Comparison of ENCODE assay signal across 10 cellular contexts in the genomic region with DNA sequence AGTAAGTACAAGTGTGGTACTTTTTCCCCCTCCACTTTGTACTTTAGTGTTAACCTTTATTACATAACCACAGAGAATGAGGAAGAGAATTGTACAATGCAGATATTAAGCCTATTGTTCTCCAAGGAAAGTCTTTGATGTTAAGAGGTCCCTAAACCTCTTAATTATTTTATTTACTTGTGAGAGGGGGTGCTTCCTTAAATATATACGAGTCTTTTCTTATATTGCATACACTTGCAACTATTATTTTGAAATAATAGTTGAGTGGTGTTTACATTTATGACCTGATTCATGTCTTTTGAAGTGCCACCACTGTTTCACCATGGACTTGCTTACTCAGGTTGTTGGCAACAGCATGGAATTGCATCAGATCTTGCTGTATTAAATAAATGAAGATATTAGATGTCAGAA. TPM values are rescaled to one million over a fixed set of nuclear protein-coding genes. Genes with fewer than 3 reads are reported as not detected.
A peak's percentile ranks its signal among the peaks of the same experiment; 100 is the strongest.
DNase-seq lines count a peak whose midpoint lies in the region; ATAC-seq and TF ChIP-seq lines count a peak whose summit lies in the region.
"Had no signal": no experiment of that assay in that cellular context is flagged by ENCODE, and none has a peak within 500 bp of the region (broad histone marks: within the 10 kb centered on the region; RNA-seq: fewer than 3 reads in every experiment).

No MANE protein-coding gene starts in this region.

- H3K4me1 ChIP-seq in CD8-positive, alpha-beta memory T cell (ENCODE audit: insufficient read depth, low read length): peaks cover 92% of the 10 kb centered on the region
- peaks cover 51% of the 10 kb centered on the region for H3K4me1 ChIP-seq in mucosa of descending colon (ENCODE audit: low read depth)

- no peaks in the 10 kb centered on the region for H3K27me3 ChIP-seq in CD8-positive, alpha-beta memory T cell (ENCODE audit: insufficient read depth, low read length, poor library complexity, severe bottlenecking)

- peak overlapping the region; percentile 14 to 60 (median 38) for H3K4me3 Mint-ChIP-seq in CD8-positive, alpha-beta memory T cell
- H3K4me3 Mint-ChIP-seq: activated naive CD4-positive, alpha-beta T cell treated with anti-CD3 and anti-CD28 coated beads, Interleukin-2, amount 10 ng/mL, durations not matched to agents 7 days and 5 days had no signal

- peaks cover 88 to 100% (median 99%) of the 10 kb centered on the region in 3 donors for H3K4me1 Mint-ChIP-seq in CD8-positive, alpha-beta memory T cell

- ATAC-seq in mucosa of descending colon: peak; percentile 62
- no peak for ATAC-seq in GM18519 (IDR thresholded peaks at IDR 0.05; ENCODE audit: low FRiP score, unreplicated experiment)
- no peak for ATAC-seq in HG03025 (IDR thresholded peaks at IDR 0.05; ENCODE audit: low FRiP score, unreplicated experiment)

- POLR2A ChIA-PET in CD8-positive, alpha-beta memory T cell (lab: Charles Lee): no interaction called here

- TF ChIP-seq CTCF in mucosa of descending colon (IDR thresholded peaks at IDR 0.05): no peak
- no peak for TF ChIP-seq CTCF in GM13976 (IDR thresholded peaks at IDR 0.05; ENCODE audit: borderline replicate concordance, control extremely low read depth, extremely low read depth, insufficient read depth, missing control alignments)

- no peak overlapping the region for H3K4me3 ChIP-seq in CD8-positive, alpha-beta memory T cell (ENCODE audit: low read length)
- H3K4me3 ChIP-seq in mucosa of descending colon: no peak overlapping the region

- H3K9me3 ChIP-seq in CD8-positive, alpha-beta memory T cell (ENCODE audit: low read length): no peaks in the 10 kb centered on the region
- no peaks in the 10 kb centered on the region for H3K9me3 ChIP-seq in mucosa of descending colon

- H3K27ac ChIP-seq in CD8-positive, alpha-beta memory T cell (ENCODE audit: low read depth, low read length): no peak overlapping the region

- H3K36me3 Mint-ChIP-seq in CD8-positive, alpha-beta memory T cell: peaks cover 0 to 2% (median 1%) of the 10 kb centered on the region in 3 donors

- H3K9me3 Mint-ChIP-seq in CD8-positive, alpha-beta memory T cell: no peaks in the 10 kb centered on the region
- H3K9me3 Mint-ChIP-seq: activated naive CD4-positive, alpha-beta T cell treated with anti-CD3 and anti-CD28 coated beads, Interleukin-2, amount 10 ng/mL, durations not matched to agents 7 days and 5 days had no signal

- intact Hi-C loops in mucosa of descending colon (cut with DNase I, micrococcal nuclease): no loop called here

- in situ Hi-C loops in GM13976 (cut with MboI; ENCODE audit: low sequenced_read_pairs, unreplicated experiment): no loop called here

- H3K27ac Mint-ChIP-seq in CD8-positive, alpha-beta memory T cell: peak overlapping the region in 7 of 8 donors; percentile 20 to 86 (median 72)
- H3K27ac Mint-ChIP-seq: activated naive CD4-positive, alpha-beta T cell treated with anti-CD3 and anti-CD28 coated beads, Interleukin-2, amount 10 ng/mL, durations not matched to agents 7 days and 5 days had no signal

- CTCF ChIA-PET in CD8-positive, alpha-beta memory T cell (lab: Charles Lee): interaction anchor here (1.8 to 2.7 kb wide), 2 partner anchors 9 to 27 kb away, joined by 6 to 11 read pairs; no protein-coding TSS in a partner anchor

- no peaks in the 10 kb centered on the region for H3K27me3 Mint-ChIP-seq in CD8-positive, alpha-beta memory T cell

- no peaks in the 10 kb centered on the region for H3K36me3 ChIP-seq in CD8-positive, alpha-beta memory T cell (ENCODE audit: insufficient read depth, low read length)
- no peaks in the 10 kb centered on the region for H3K36me3 ChIP-seq in mucosa of descending colon (ENCODE audit: low read depth)

- no peak for DNase-seq in CD8-positive, alpha-beta memory T cell
- DNase-seq in LoVo (ENCODE audit: low spot score) (peak; percentile 79), amniotic epithelial cell (ENCODE audit: low read depth) (peak; percentile 96), mucosa of descending colon (no peak), GM13976 (ENCODE audit: low spot score) (no peak)
- no peak for DNase-seq in activated CD8-positive, alpha-beta memory T cell treated with anti-CD3 and anti-CD28 coated beads for 24 hours
- DNase-seq: activated naive CD4-positive, alpha-beta T cell treated with anti-CD3 and anti-CD28 coated beads, Interleukin-2, amount 10 ng/mL, durations not matched to agents 7 days and 5 days; NK-92 treated with Interleukin-12 subunit alpha and Interleukin-12 subunit beta, amount 100 ng/mL, for 24 hours had no signal

RNA-seq across cellular contexts. Expression of gene USP3, which starts 10.1 kb away (rescaled TPM):
- 10 to 100 TPM; 36.6 to 38.0 TPM for total RNA-seq in CD8-positive, alpha-beta memory T cell
- polyA plus RNA-seq in CD8-positive, alpha-beta memory T cell: 50.7 TPM
- total RNA-seq in mucosa of descending colon: 100 to 1,000 TPM in 1 of 3 donors, 10 to 100 TPM in 2; 65.6 to 101 (median 67.3) TPM

Comparison
In these comparisons a context has a peak if more than half of its experiments do, and no peak if none do; other contexts are left out.
1. DNase-seq: peak in LoVo (single experiment) and amniotic epithelial cell (single experiment); none in CD8-positive, alpha-beta memory T cell (0 of 5), mucosa of descending colon (0 of 3), activated CD8-positive, alpha-beta memory T cell treated with anti-CD3 and anti-CD28 coated beads for 24 hours (single experiment) and GM13976 (single experiment).